In genomic region chr2:70766357-70767093, GRCh38 we compare ENCODE assay signal across 11 cellular contexts. TPM values are rescaled to one million over a fixed set of nuclear protein-coding genes. Genes with fewer than 3 reads are reported as not detected.
A peak's percentile ranks its signal among the peaks of the same experiment; 100 is the strongest.
DNase-seq lines count a peak whose midpoint lies in the region; ATAC-seq, FAIRE-seq and TF ChIP-seq lines count a peak whose summit lies in the region.
"Had no signal": no experiment of that assay in that cellular context is flagged by ENCODE, and none has a peak within 500 bp of the region (broad histone marks: within the 10 kb centered on the region; RNA-seq: fewer than 3 reads in every experiment).

No MANE protein-coding gene starts in this region.

- intact Hi-C loops in left ventricle myocardium inferior (cut with micrococcal nuclease), result no loop called here
- intact Hi-C loops in Right ventricle myocardium superior (cut with DNase I), result no loop called here
- intact Hi-C loops in activated T-helper 1 cell treated with anti-CD3 and anti-CD28 coated beads, Interleukin-12 subunit alpha, Interleukin-12 subunit beta, Interleukin-2, Interleukin-4 antibody, amounts not matched to agents 30 ng/mL and 10 ng/mL and 1 ng/mL, durations not matched to agents 14 hours and 24 hours and 36 hours (cut with micrococcal nuclease), result loop anchor here (5.0 kb wide), 2 partner anchors 109 to 464 kb away; partner anchors contain the start of gene FAM136A

- TF ChIP-seq POLR2A in upper lobe of left lung (IDR thresholded peaks at IDR 0.05) (no peak), GM12892 (IDR thresholded peaks at IDR 0.05; ENCODE audit: low read depth, low read length) (no peak)

- WGBS in upper lobe of left lung, 2 donors, result 16 to 19% methylated on average over 7 of the region's 7 CpGs

- no peaks in the 10 kb centered on the region for H3K9me3 Mint-ChIP-seq in activated T-helper 1 cell treated with anti-CD3 and anti-CD28 coated beads, Interleukin-12 subunit alpha, Interleukin-12 subunit beta, Interleukin-2, Interleukin-4 antibody, amounts not matched to agents 30 ng/mL and 10 ng/mL and 1 ng/mL, durations not matched to agents 14 hours and 24 hours and 36 hours

- H3K4me1 Mint-ChIP-seq in activated T-helper 1 cell treated with anti-CD3 and anti-CD28 coated beads, Interleukin-12 subunit alpha, Interleukin-12 subunit beta, Interleukin-2, Interleukin-4 antibody, amounts not matched to agents 30 ng/mL and 10 ng/mL and 1 ng/mL, durations not matched to agents 14 hours and 24 hours and 36 hours (ENCODE audit: low read depth), result peaks cover 26% of the 10 kb centered on the region

- no peak for FAIRE-seq in GM12892 (lab: Jason Lieb, UNC)

- H3K36me3 ChIP-seq in left ventricle myocardium inferior (no peaks in the 10 kb centered on the region), upper lobe of left lung (no peaks in the 10 kb centered on the region)
- H3K36me3 ChIP-seq: neutrophil had no signal

- no peak overlapping the region for H3K27ac Mint-ChIP-seq in activated T-helper 1 cell treated with anti-CD3 and anti-CD28 coated beads, Interleukin-12 subunit alpha, Interleukin-12 subunit beta, Interleukin-2, Interleukin-4 antibody, amounts not matched to agents 30 ng/mL and 10 ng/mL and 1 ng/mL, durations not matched to agents 14 hours and 24 hours and 36 hours

- DNase-seq in left ventricle myocardium inferior (no peak), Right ventricle myocardium superior (no peak), upper lobe of left lung (no peak), GM20000 (ENCODE audit: low spot score) (no peak), GM12892 (ENCODE audit: insufficient read length) (no peak)
- no peak for DNase-seq in activated T-helper 1 cell treated with anti-CD3 and anti-CD28 coated beads, Interleukin-12 subunit alpha, Interleukin-12 subunit beta, Interleukin-2, Interleukin-4 antibody, amounts not matched to agents 30 ng/mL and 10 ng/mL and 1 ng/mL, durations not matched to agents 14 hours and 24 hours and 36 hours (ENCODE audit: low spot score)
- DNase-seq: stimulated activated naive CD4-positive, alpha-beta T cell treated with Interleukin-2 at 50 U/mL for 16 hours had no signal

- peaks cover 2% of the 10 kb centered on the region for H3K36me3 Mint-ChIP-seq in activated T-helper 1 cell treated with anti-CD3 and anti-CD28 coated beads, Interleukin-12 subunit alpha, Interleukin-12 subunit beta, Interleukin-2, Interleukin-4 antibody, amounts not matched to agents 30 ng/mL and 10 ng/mL and 1 ng/mL, durations not matched to agents 14 hours and 24 hours and 36 hours (ENCODE audit: low read depth)

- H3K4me3 Mint-ChIP-seq in activated T-helper 1 cell treated with anti-CD3 and anti-CD28 coated beads, Interleukin-12 subunit alpha, Interleukin-12 subunit beta, Interleukin-2, Interleukin-4 antibody, amounts not matched to agents 30 ng/mL and 10 ng/mL and 1 ng/mL, durations not matched to agents 14 hours and 24 hours and 36 hours, result peak overlapping the region; percentile 87

- H3K27me3 Mint-ChIP-seq in activated T-helper 1 cell treated with anti-CD3 and anti-CD28 coated beads, Interleukin-12 subunit alpha, Interleukin-12 subunit beta, Interleukin-2, Interleukin-4 antibody, amounts not matched to agents 30 ng/mL and 10 ng/mL and 1 ng/mL, durations not matched to agents 14 hours and 24 hours and 36 hours (ENCODE audit: insufficient read depth), result peaks cover 38% of the 10 kb centered on the region

- no peak overlapping the region for H3K27ac ChIP-seq in left ventricle myocardium inferior (replicated peaks)
- H3K27ac ChIP-seq in layer of hippocampus (ENCODE audit: low read depth, low read length), result peak overlapping the region; percentile 18
- H3K27ac ChIP-seq in upper lobe of left lung, result no peak overlapping the region
- H3K27ac ChIP-seq: neutrophil had no signal

- H3K9me3 ChIP-seq in left ventricle myocardium inferior (replicated peaks) (no peaks in the 10 kb centered on the region), upper lobe of left lung (no peaks in the 10 kb centered on the region)
- H3K9me3 ChIP-seq: neutrophil had no signal

- ATAC-seq in Right ventricle myocardium superior (ENCODE audit: poor library complexity) (no peak), upper lobe of left lung (ENCODE audit: low FRiP score in 2 of 2) (no peak), GM18502 (IDR thresholded peaks at IDR 0.05; ENCODE audit: poor library complexity, unreplicated experiment) (no peak)

- TF ChIP-seq EP300 in upper lobe of left lung (IDR thresholded peaks at IDR 0.05), result no peak

- no peak for TF ChIP-seq CTCF in left ventricle myocardium inferior (IDR thresholded peaks at IDR 0.05; ENCODE audit: borderline replicate concordance)
- TF ChIP-seq CTCF in upper lobe of left lung (IDR thresholded peaks at IDR 0.05), result no peak
- no peak for TF ChIP-seq CTCF in GM20000 (IDR thresholded peaks at IDR 0.05; ENCODE audit: extremely low read depth, missing control alignments)

- peak overlapping the region; percentile 67 for H3K4me3 ChIP-seq in left ventricle myocardium inferior
- peak overlapping the region in 3 of 4 donors; percentile 33 to 48 (median 38) for H3K4me3 ChIP-seq in upper lobe of left lung

- peaks cover 16% of the 10 kb centered on the region for H3K4me1 ChIP-seq in left ventricle myocardium inferior
- peaks cover 14 to 20% (median 16%) of the 10 kb centered on the region in 4 donors for H3K4me1 ChIP-seq in upper lobe of left lung

- H3K27me3 ChIP-seq in left ventricle myocardium inferior (ENCODE audit: low read depth) (peaks cover 83% of the 10 kb centered on the region), layer of hippocampus (ENCODE audit: control insufficient read depth, insufficient read depth, low read length) (peaks cover 3% of the 10 kb centered on the region), upper lobe of left lung (peaks cover 0 to 18% (median 7%) of the 10 kb centered on the region in 4 donors)

RNA-seq across cellular contexts. Expression of gene ADD2, which starts 1.5 kb away (rescaled TPM):
- total RNA-seq in left ventricle myocardium inferior (2.7 TPM), Right ventricle myocardium superior (2.0 TPM), upper lobe of left lung (1 to 10 TPM in 2 of 6 donors, under 1 TPM in 4; under 0.01 to 3.3 (median 0.50) TPM)
- 6.9 and 9.0 TPM in 2 replicates for total RNA-seq in activated T-helper 1 cell treated with anti-CD3 and anti-CD28 coated beads, Interleukin-12 subunit alpha, Interleukin-12 subunit beta, Interleukin-2, Interleukin-4 antibody, amounts not matched to agents 30 ng/mL and 10 ng/mL and 1 ng/mL, durations not matched to agents 14 hours and 24 hours and 36 hours
- polyA plus RNA-seq in GM12892 (2012; ENCODE audit: missing spikeins), result 0.13 TPM

RNA-seq across cellular contexts. Expression of gene FIGLA, which starts 23.9 kb away (rescaled TPM):
- total RNA-seq in left ventricle myocardium inferior (not detected), Right ventricle myocardium superior (not detected), upper lobe of left lung (not detected)
- not detected in 2 replicates for total RNA-seq in activated T-helper 1 cell treated with anti-CD3 and anti-CD28 coated beads, Interleukin-12 subunit alpha, Interleukin-12 subunit beta, Interleukin-2, Interleukin-4 antibody, amounts not matched to agents 30 ng/mL and 10 ng/mL and 1 ng/mL, durations not matched to agents 14 hours and 24 hours and 36 hours
- polyA plus RNA-seq in GM12892 (2012; ENCODE audit: missing spikeins), result not detected
- total RNA-seq: T-helper 2 cell treated with Interferon-gamma antibody and Interleukin-4, amounts not matched to agents 100 ng/mL and 5 ng/mL, for 36 hours had no signal

RNA-seq across cellular contexts. Expression of gene CLEC4F, which starts 53.9 kb away (rescaled TPM):
- total RNA-seq in left ventricle myocardium inferior (not detected), Right ventricle myocardium superior (0.08 TPM), upper lobe of left lung (1 to 10 TPM in 1 of 6 donors, under 1 TPM in 4, not detected in 1; 0.15 to 1.0 (median 0.57) TPM)
- 0.10 TPM in 1 of 2 replicates, not detected in the other for total RNA-seq in activated T-helper 1 cell treated with anti-CD3 and anti-CD28 coated beads, Interleukin-12 subunit alpha, Interleukin-12 subunit beta, Interleukin-2, Interleukin-4 antibody, amounts not matched to agents 30 ng/mL and 10 ng/mL and 1 ng/mL, durations not matched to agents 14 hours and 24 hours and 36 hours
- not detected for polyA plus RNA-seq in GM12892 (2012; ENCODE audit: missing spikeins)
- total RNA-seq: T-helper 2 cell treated with Interferon-gamma antibody and Interleukin-4, amounts not matched to agents 100 ng/mL and 5 ng/mL, for 36 hours had no signal
